9 cellular contexts compared by ENCODE assay signal in the genomic region with DNA sequence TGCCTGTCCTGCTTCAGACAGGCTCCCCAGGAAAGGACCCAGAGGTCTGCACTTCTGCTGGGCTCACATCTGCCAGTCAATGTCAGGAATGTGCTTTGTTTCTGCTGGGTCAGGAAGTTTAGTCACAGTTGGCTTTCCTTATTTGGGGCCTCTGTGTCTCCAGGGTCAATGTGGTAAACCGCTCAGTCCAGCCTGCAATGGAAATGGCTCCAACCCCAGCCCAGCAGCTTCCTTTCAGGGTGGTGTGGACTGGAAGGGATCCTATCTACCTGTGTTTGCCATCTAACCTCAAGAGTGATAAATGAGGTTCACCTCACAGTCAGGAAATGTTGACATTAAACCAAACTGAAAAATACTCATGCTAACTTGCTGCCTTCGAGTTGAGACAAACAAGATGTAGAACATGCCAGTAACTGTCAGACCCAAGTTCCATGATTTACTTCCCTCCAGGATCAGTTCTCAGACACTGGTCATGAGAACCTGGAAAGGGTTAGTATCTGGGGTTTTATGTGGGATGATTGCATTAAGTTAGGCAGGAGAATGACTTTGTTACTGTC. TPM values are rescaled to one million over a fixed set of nuclear protein-coding genes. Genes with fewer than 3 reads are reported as not detected.
DNase-seq lines count a peak whose midpoint lies in the region; ATAC-seq and TF ChIP-seq lines count a peak whose summit lies in the region.
"Had no signal": no experiment of that assay in that cellular context is flagged by ENCODE, and none has a peak within 500 bp of the region (broad histone marks: within the 10 kb centered on the region; RNA-seq: fewer than 3 reads in every experiment).

No MANE protein-coding gene starts in this region.

- no peak overlapping the region for H3K4me3 Mint-ChIP-seq in CD8-positive, alpha-beta memory T cell

- no peaks in the 10 kb centered on the region for H3K4me1 ChIP-seq in CD8-positive, alpha-beta memory T cell (ENCODE audit: insufficient read depth, low read length)
- no peaks in the 10 kb centered on the region for H3K4me1 ChIP-seq in mucosa of descending colon (ENCODE audit: low read depth)

- no peak for TF ChIP-seq CTCF in mucosa of descending colon (IDR thresholded peaks at IDR 0.05)

- H3K27me3 ChIP-seq in CD8-positive, alpha-beta memory T cell (ENCODE audit: insufficient read depth, low read length, poor library complexity, severe bottlenecking), result no peaks in the 10 kb centered on the region
- H3K27me3 ChIP-seq in MG63, result no peaks in the 10 kb centered on the region; the same call in 1 of the 2 replicates
- H3K27me3 ChIP-seq: adrenal gland had no signal

- peaks cover 10 to 25% (median 17%) of the 10 kb centered on the region in 3 donors for H3K4me1 Mint-ChIP-seq in CD8-positive, alpha-beta memory T cell

- CTCF ChIA-PET in CD8-positive, alpha-beta memory T cell (lab: Charles Lee), result interaction anchor here (1.2 to 8.8 kb wide), 9 partner anchors 8 to 297 kb away, joined by 3 to 82 read pairs (median 6); partner anchors contain the start of gene ENO1

- no peak overlapping the region for H3K27ac ChIP-seq in CD8-positive, alpha-beta memory T cell (ENCODE audit: low read depth, low read length)

- DNase-seq in CD8-positive, alpha-beta memory T cell, result no peak
- DNase-seq in MG63 (peak; percentile 37), brain pericyte (ENCODE audit: low read depth, low spot score) (peak; percentile 68), mucosa of descending colon (no peak), NOMO-1 (lab: John Stamatoyannopoulos, UW; ENCODE audit: unreplicated experiment in 2 of 2) (no peak)

- H3K9me3 Mint-ChIP-seq in CD8-positive, alpha-beta memory T cell, result no peaks in the 10 kb centered on the region

- H3K36me3 Mint-ChIP-seq in CD8-positive, alpha-beta memory T cell, result peaks cover 13 to 64% (median 16%) of the 10 kb centered on the region in 3 donors

- H3K36me3 ChIP-seq in CD8-positive, alpha-beta memory T cell (ENCODE audit: insufficient read depth, low read length), result peaks cover 35% of the 10 kb centered on the region
- H3K36me3 ChIP-seq in MG63 (peaks cover 64% of the 10 kb centered on the region), mucosa of descending colon (ENCODE audit: low read depth) (peaks cover 5% of the 10 kb centered on the region)

- peaks cover 0 to 2% of the 10 kb centered on the region in 2 donors for H3K27me3 Mint-ChIP-seq in CD8-positive, alpha-beta memory T cell

- no peaks in the 10 kb centered on the region for H3K9me3 ChIP-seq in CD8-positive, alpha-beta memory T cell (ENCODE audit: low read length)
- H3K9me3 ChIP-seq in MG63 (no peaks in the 10 kb centered on the region), mucosa of descending colon (no peaks in the 10 kb centered on the region)
- H3K9me3 ChIP-seq: adrenal gland had no signal

- intact Hi-C loops in mucosa of descending colon (cut with DNase I, micrococcal nuclease), result loop anchor here in 1 of 2 donors (10.0 kb wide), 1 partner anchor 303 kb away; no protein-coding TSS in a partner anchor

- ATAC-seq in mucosa of descending colon, result peak; percentile 14
- no peak for ATAC-seq in HG03097 (IDR thresholded peaks at IDR 0.05; ENCODE audit: low FRiP score, unreplicated experiment)
- ATAC-seq in GM19452 (IDR thresholded peaks at IDR 0.05; ENCODE audit: unreplicated experiment), result no peak
- ATAC-seq in GM19351 (IDR thresholded peaks at IDR 0.05; ENCODE audit: unreplicated experiment), result no peak

- POLR2A ChIA-PET in CD8-positive, alpha-beta memory T cell (lab: Charles Lee), result interaction anchor here (0.6 kb wide), 1 partner anchor 600 kb away, joined by 5 read pairs; no protein-coding TSS in a partner anchor

- H3K4me3 ChIP-seq in CD8-positive, alpha-beta memory T cell (ENCODE audit: low read length), result no peak overlapping the region
- no peak overlapping the region for H3K4me3 ChIP-seq in MG63
- H3K4me3 ChIP-seq in mucosa of descending colon, result no peak overlapping the region
- H3K4me3 ChIP-seq: adrenal gland had no signal

- peak overlapping the region in 7 of 8 donors; percentile 62 to 89 (median 78) for H3K27ac Mint-ChIP-seq in CD8-positive, alpha-beta memory T cell

RNA-seq across cellular contexts. Expression of gene ENO1, which starts 20.3 kb away (rescaled TPM):
- 1,000 to 10,000 TPM; 3,105 to 3,136 TPM for total RNA-seq in CD8-positive, alpha-beta memory T cell
- polyA plus RNA-seq in CD8-positive, alpha-beta memory T cell, result 1,061 TPM
- total RNA-seq in MG63 (2014; rRNA removed; shearing (Covaris generic); ENCODE audit: low replicate concordance), result 2,801 and 3,884 TPM in 2 replicates
- total RNA-seq in mucosa of descending colon, result 100 to 1,000 TPM; 383 to 734 (median 494) TPM

RNA-seq across cellular contexts. Expression of gene RERE, which starts 40.8 kb away (rescaled TPM):
- 10 to 100 TPM; 37.9 to 39.2 TPM for total RNA-seq in CD8-positive, alpha-beta memory T cell
- 10.9 TPM for polyA plus RNA-seq in CD8-positive, alpha-beta memory T cell
- 1.5 and 7.2 TPM in 2 replicates for total RNA-seq in MG63 (2014; rRNA removed; shearing (Covaris generic); ENCODE audit: low replicate concordance)
- 100 to 1,000 TPM in 2 of 3 donors, 10 to 100 TPM in 1; 99.5 to 204 (median 174) TPM for total RNA-seq in mucosa of descending colon

Comparison
In these comparisons a context has a peak if more than half of its experiments do, and no peak if none do; other contexts are left out.
1. DNase-seq: peak in MG63 (single experiment) and brain pericyte (single experiment); none in CD8-positive, alpha-beta memory T cell (0 of 5), mucosa of descending colon (0 of 3) and NOMO-1 (0 of 2).